ENCODE assay signal across 1 cellular context in genomic region chr12:64452559-64453329, GRCh38.
TF ChIP-seq lines count a peak whose summit lies in the region.

No MANE protein-coding gene starts in this region.

TF ChIP-seq in K562, 482 proteins besides CTCF, POLR2A, EP300 and RAD21 (continued from another document and continues in another):
- no peak for TF ChIP-seq VEZF1 (CRISPR knock-in tag; IDR thresholded peaks at IDR 0.05)
- 0 out of 2 replicates have a peak, but pooled peaks have one; percentile 24 for TF ChIP-seq CHAMP1 (IDR thresholded peaks at IDR 0.05)
- TF ChIP-seq SAFB2 (IDR thresholded peaks at IDR 0.05; ENCODE audit: borderline replicate concordance, low read depth, low read length, severe bottlenecking), result no peak
- TF ChIP-seq MAFG (tag; conservative IDR thresholded peaks at IDR 0.05), result peak; percentile 96
- no peak for TF ChIP-seq PHTF2 (CRISPR knock-in tag; IDR thresholded peaks at IDR 0.05)
- no peak for TF ChIP-seq SRSF3 (IDR thresholded peaks at IDR 0.05; ENCODE audit: insufficient read depth, low read length)
- no peak for TF ChIP-seq TARDBP (IDR thresholded peaks at IDR 0.05)
- TF ChIP-seq HDAC2 (IDR thresholded peaks at IDR 0.05), result no peak
- no peak for TF ChIP-seq NCOA1 (IDR thresholded peaks at IDR 0.05; ENCODE audit: low read depth)
- no peak for TF ChIP-seq ZNF311 (CRISPR knock-in tag; IDR thresholded peaks at IDR 0.05)
- TF ChIP-seq MBD2 (IDR thresholded peaks at IDR 0.05; ENCODE audit: borderline replicate concordance, low read depth), result 0 out of 2 replicates have a peak, but pooled peaks have one; percentile 42
- TF ChIP-seq ARID1B (IDR thresholded peaks at IDR 0.05), result peak; percentile 65
- TF ChIP-seq E4F1 (CRISPR knock-in tag; IDR thresholded peaks at IDR 0.05; ENCODE audit: borderline replicate concordance), result no peak
- 0 out of 2 replicates have a peak, but pooled peaks have one; percentile 43 for TF ChIP-seq BHLHE40 (IDR thresholded peaks at IDR 0.05; ENCODE audit: low read length)
- no peak for TF ChIP-seq HLTF (IDR thresholded peaks at IDR 0.05)
- no peak for TF ChIP-seq ZNF696 (CRISPR knock-in tag; conservative IDR thresholded peaks at IDR 0.05)
- TF ChIP-seq ZNF507 (tag; conservative IDR thresholded peaks at IDR 0.05), result no peak
- TF ChIP-seq NFE2L1 (tag; IDR thresholded peaks at IDR 0.05; ENCODE audit: borderline replicate concordance, low read depth), result peak; percentile 88
- no peak for TF ChIP-seq ZNF224 (CRISPR knock-in tag; IDR thresholded peaks at IDR 0.05)
- no peak for TF ChIP-seq CBFA2T2 (conservative IDR thresholded peaks at IDR 0.05)
- TF ChIP-seq JUND (IDR thresholded peaks at IDR 0.05; ENCODE audit: borderline replicate concordance, low read depth, low read length), result peak; percentile 55
- TF ChIP-seq JUND (tag; IDR thresholded peaks at IDR 0.05; ENCODE audit: borderline replicate concordance, low read depth, low read length), result peak; percentile 37; the same call in 1 of the 3 replicates
- TF ChIP-seq ZFP1 (CRISPR knock-in tag; IDR thresholded peaks at IDR 0.05), result no peak
- no peak for TF ChIP-seq POU5F1 (IDR thresholded peaks at IDR 0.05; ENCODE audit: borderline replicate concordance, low read depth, low read length, partially characterized antibody)
- no peak for TF ChIP-seq MEF2D (tag; conservative IDR thresholded peaks at IDR 0.05; ENCODE audit: low read depth)
- no peak for TF ChIP-seq ZNF583 (CRISPR knock-in tag; IDR thresholded peaks at IDR 0.05)
- TF ChIP-seq NEUROD1 (IDR thresholded peaks at IDR 0.05; ENCODE audit: borderline replicate concordance, low read depth, low read length, partially characterized antibody), result no peak
- no peak for TF ChIP-seq TAF15 (IDR thresholded peaks at IDR 0.05; ENCODE audit: low read depth, low read length)
- peak; percentile 72 for TF ChIP-seq EP400 (IDR thresholded peaks at IDR 0.05)
- TF ChIP-seq HNRNPK (IDR thresholded peaks at IDR 0.05; ENCODE audit: low read depth, low read length, poor library complexity, severe bottlenecking), result no peak
- no peak for TF ChIP-seq MCM5 (IDR thresholded peaks at IDR 0.05; ENCODE audit: low read depth)
- no peak for TF ChIP-seq EHMT2 (IDR thresholded peaks at IDR 0.05)
- TF ChIP-seq TEAD2 (tag; IDR thresholded peaks at IDR 0.05), result no peak
- no peak for TF ChIP-seq U2AF1 (optimal IDR thresholded peaks at IDR 0.05; ENCODE audit: low read depth, low read length)
- no peak for TF ChIP-seq MBD1 (CRISPR knock-in tag; IDR thresholded peaks at IDR 0.05)
- no peak for TF ChIP-seq CGGBP1 (CRISPR knock-in tag; IDR thresholded peaks at IDR 0.05)
- peak; percentile 57; the same call in 1 of the 2 replicates for TF ChIP-seq SPI1 (IDR thresholded peaks at IDR 0.05; ENCODE audit: borderline replicate concordance, low read depth, low read length)
- no peak for TF ChIP-seq PBX2 (CRISPR knock-in tag; IDR thresholded peaks at IDR 0.05; ENCODE audit: low read depth)
- TF ChIP-seq PBX2 (tag; conservative IDR thresholded peaks at IDR 0.05; ENCODE audit: low read depth), result peak; percentile 93
- TF ChIP-seq ELK3 (CRISPR knock-in tag; IDR thresholded peaks at IDR 0.05), result no peak
- peak; percentile 65; the same call in 1 of the 2 replicates for TF ChIP-seq POLR2H (tag; IDR thresholded peaks at IDR 0.05; ENCODE audit: low read depth)
- TF ChIP-seq TCF15 (CRISPR knock-in tag; IDR thresholded peaks at IDR 0.05), result no peak
- no peak for TF ChIP-seq CBX8 (IDR thresholded peaks at IDR 0.05; ENCODE audit: borderline replicate concordance, extremely low read depth, low read depth, low read length, poor library complexity, severe bottlenecking)
- no peak for TF ChIP-seq ZNF644 (tag; IDR thresholded peaks at IDR 0.05; ENCODE audit: low read depth)
- no peak for TF ChIP-seq FIP1L1 (IDR thresholded peaks at IDR 0.05; ENCODE audit: low read depth, low read length, poor library complexity, severe bottlenecking)
- TF ChIP-seq KAT2B (IDR thresholded peaks at IDR 0.05; ENCODE audit: low read depth, low read length), result no peak
- TF ChIP-seq SMAD3 (CRISPR knock-in tag; conservative IDR thresholded peaks at IDR 0.05), result no peak
- no peak; the same call in none of the 2 replicates for TF ChIP-seq FOSL1 (tag; conservative IDR thresholded peaks at IDR 0.05)
- TF ChIP-seq KDM4B (IDR thresholded peaks at IDR 0.05; ENCODE audit: borderline replicate concordance in 2 of 2, low read depth in 1 of 2), result no peak
- TF ChIP-seq ZNF184 (CRISPR knock-in tag; IDR thresholded peaks at IDR 0.05), result no peak
- TF ChIP-seq ZNF143 (CRISPR knock-in tag; IDR thresholded peaks at IDR 0.05), result no peak
- TF ChIP-seq ZNF124 (CRISPR knock-in tag; IDR thresholded peaks at IDR 0.05), result no peak
- peak; percentile 37; the same call in 1 of the 2 replicates for TF ChIP-seq ARID3A (IDR thresholded peaks at IDR 0.05; ENCODE audit: borderline replicate concordance, low read depth, low read length)
- no peak for TF ChIP-seq ZBTB8A (IDR thresholded peaks at IDR 0.05; ENCODE audit: partially characterized antibody)
- no peak for TF ChIP-seq HMG20A (CRISPR knock-in tag; conservative IDR thresholded peaks at IDR 0.05)
- no peak for TF ChIP-seq SP2 (IDR thresholded peaks at IDR 0.05; ENCODE audit: extremely low read depth, low read depth, low read length, poor library complexity, severe bottlenecking)
- TF ChIP-seq LARP7 (IDR thresholded peaks at IDR 0.05), result no peak
- no peak for TF ChIP-seq ZNF717 (CRISPR knock-in tag; IDR thresholded peaks at IDR 0.05)
- TF ChIP-seq ZNF695 (CRISPR knock-in tag; IDR thresholded peaks at IDR 0.05), result no peak
- TF ChIP-seq ZNF347 (CRISPR knock-in tag; IDR thresholded peaks at IDR 0.05; ENCODE audit: low read depth), result no peak
